14 cellular contexts compared by ENCODE assay signal in genomic region chr4:139763205-139763604, GRCh38.
A peak's percentile ranks its signal among the peaks of the same experiment; 100 is the strongest.
DNase-seq lines count a peak whose midpoint lies in the region; ATAC-seq and TF ChIP-seq lines count a peak whose summit lies in the region.
"Had no signal": no experiment of that assay in that cellular context is flagged by ENCODE, and none has a peak within 500 bp of the region (broad histone marks: within the 10 kb centered on the region; RNA-seq: fewer than 3 reads in every experiment).

No MANE protein-coding gene starts in this region.

- peak; percentile 13 for DNase-seq in NCI-H2171 (lab: John Stamatoyannopoulos, UW)
- DNase-seq in cerebellar cortex (ENCODE audit: low spot score), result peak; percentile 59
- no peak for DNase-seq in lung (ENCODE audit: low spot score)
- peak; percentile 56 for DNase-seq in superior temporal gyrus (ENCODE audit: extremely low spot score)
- no peak for DNase-seq in activated CD8-positive, alpha-beta memory T cell treated with anti-CD3 and anti-CD28 coated beads, Interleukin-2, amount 50 U/mL, for 48 hours
- DNase-seq in activated T-cell treated with anti-CD3 and anti-CD28 coated beads, Interleukin-2, amount 50 U/mL, for 72 hours, result no peak
- DNase-seq in activated naive CD4-positive, alpha-beta T cell treated with Interleukin-2 at 50 U/mL for 16 hours, result no peak
- DNase-seq: activated CD4-positive, alpha-beta T cell treated with anti-CD3 and anti-CD28 coated beads, Interleukin-2, amount 10 ng/mL, durations not matched to agents 24 days and 14 days; activated naive CD4-positive, alpha-beta T cell treated with anti-CD3 and anti-CD28 coated beads, Interleukin-2, amount 50 U/mL, for 16 hours; CD8-positive, alpha-beta memory T cell; NCI-H748 treated with DMSO at 0.1 percent for 48 hours; stimulated activated CD4-positive, alpha-beta T cell treated with anti-CD3 and anti-CD28 coated beads, Interleukin-4, amount 100 ng/mL, for 1 hour; stimulated activated naive CD4-positive, alpha-beta T cell treated with Interleukin-2 at 50 U/mL for 16 hours had no signal

- H3K36me3 Mint-ChIP-seq in activated T-cell treated with anti-CD3 and anti-CD28 coated beads, Interleukin-2, amount 50 U/mL, for 72 hours (ENCODE audit: insufficient read depth in 2 of 2), result no peaks in the 10 kb centered on the region
- H3K36me3 Mint-ChIP-seq: CD8-positive, alpha-beta memory T cell had no signal

- peak overlapping the region; percentile 81 to 93 for H3K27ac ChIP-seq in lung (ENCODE audit: low read depth in 1 of 2, low read length in 1 of 2)

- ATAC-seq in lung (ENCODE audit: insufficient read depth, low FRiP score) (no peak), HG03460 (IDR thresholded peaks at IDR 0.05; ENCODE audit: unreplicated experiment) (no peak)
- ATAC-seq in activated T-cell treated with anti-CD3 and anti-CD28 coated beads, Interleukin-2, amount 50 U/mL, for 72 hours (replicated peaks in 1 of 2), result no peak

- TF ChIP-seq CTCF in lung (IDR thresholded peaks at IDR 0.05; ENCODE audit: control extremely low read depth, extremely low read depth), result no peak

- H3K27me3 ChIP-seq in lung (ENCODE audit: control insufficient read depth, insufficient read depth), result no peaks in the 10 kb centered on the region

- no peaks in the 10 kb centered on the region for H3K27me3 Mint-ChIP-seq in activated T-cell treated with anti-CD3 and anti-CD28 coated beads, Interleukin-2, amount 50 U/mL, for 72 hours (ENCODE audit: low read depth)

- H3K27ac Mint-ChIP-seq in activated T-cell treated with anti-CD3 and anti-CD28 coated beads, Interleukin-2, amount 50 U/mL, for 72 hours, result no peak overlapping the region
- H3K27ac Mint-ChIP-seq: activated CD4-positive, alpha-beta T cell treated with anti-CD3 and anti-CD28 coated beads, Interleukin-2, amount 10 ng/mL, durations not matched to agents 24 days and 14 days; CD8-positive, alpha-beta memory T cell had no signal

- no peaks in the 10 kb centered on the region for H3K36me3 ChIP-seq in lung (ENCODE audit: control insufficient read depth in 2 of 2, insufficient read depth in 2 of 2, low read length in 2 of 2)

- no peaks in the 10 kb centered on the region for H3K9me3 Mint-ChIP-seq in activated T-cell treated with anti-CD3 and anti-CD28 coated beads, Interleukin-2, amount 50 U/mL, for 72 hours
- H3K9me3 Mint-ChIP-seq: activated CD4-positive, alpha-beta T cell treated with anti-CD3 and anti-CD28 coated beads, Interleukin-2, amount 10 ng/mL, durations not matched to agents 24 days and 14 days had no signal

- 12 to 31% methylated on average over 6 of the region's 6 CpGs for WGBS in lung, 2 donors

- H3K9me3 ChIP-seq in lung (ENCODE audit: control insufficient read depth in 2 of 2, insufficient read depth in 1 of 2, low read length in 1 of 2), result no peaks in the 10 kb centered on the region

- no peaks in the 10 kb centered on the region for H3K4me1 Mint-ChIP-seq in activated T-cell treated with anti-CD3 and anti-CD28 coated beads, Interleukin-2, amount 50 U/mL, for 72 hours (ENCODE audit: low read depth)
- H3K4me1 Mint-ChIP-seq: activated CD4-positive, alpha-beta T cell treated with anti-CD3 and anti-CD28 coated beads, Interleukin-2, amount 10 ng/mL, durations not matched to agents 24 days and 14 days; CD8-positive, alpha-beta memory T cell had no signal

- H3K4me3 Mint-ChIP-seq in activated T-cell treated with anti-CD3 and anti-CD28 coated beads, Interleukin-2, amount 50 U/mL, for 72 hours, result no peak overlapping the region
- H3K4me3 Mint-ChIP-seq: activated CD4-positive, alpha-beta T cell treated with anti-CD3 and anti-CD28 coated beads, Interleukin-2, amount 10 ng/mL, durations not matched to agents 24 days and 14 days; CD8-positive, alpha-beta memory T cell had no signal

- no peak overlapping the region for H3K4me3 ChIP-seq in lung

- H3K4me1 ChIP-seq in lung (ENCODE audit: control insufficient read depth in 2 of 2, insufficient read depth in 2 of 2, low read length in 2 of 2), result peaks cover 14 to 22% of the 10 kb centered on the region in 2 donors

Comparison
In these comparisons a context has a peak if more than half of its experiments do, and no peak if none do; other contexts are left out.
1. DNase-seq: peak in NCI-H2171 (single experiment), cerebellar cortex (single experiment) and superior temporal gyrus (single experiment); none in lung (single experiment), activated CD8-positive, alpha-beta memory T cell treated with anti-CD3 and anti-CD28 coated beads, Interleukin-2, amount 50 U/mL, for 48 hours (single experiment), activated T-cell treated with anti-CD3 and anti-CD28 coated beads, Interleukin-2, amount 50 U/mL, for 72 hours (0 of 2) and activated naive CD4-positive, alpha-beta T cell treated with Interleukin-2 at 50 U/mL for 16 hours (single experiment).